21 cellular contexts compared by ENCODE assay signal in genomic region chr9:110276827-110277226, GRCh38.
"Had no signal": no experiment of that assay in that cellular context is flagged by ENCODE, and none has a peak within 500 bp of the region (broad histone marks: within the 10 kb centered on the region; RNA-seq: fewer than 3 reads in every experiment).

No MANE protein-coding gene starts in this region.

- H3K4me3 ChIP-seq: colonic mucosa, heart right ventricle, pancreas, smooth muscle cell had no signal

- H3K27ac Mint-ChIP-seq: progenitor cell of endocrine pancreas had no signal

- FAIRE-seq: endothelial cell of umbilical vein, frontal cortex, islet of Langerhans, pancreas, urothelium cell line had no signal

- H3K9me3 ChIP-seq: colonic mucosa, heart right ventricle, pancreas had no signal

- H3K27me3 ChIP-seq: colonic mucosa, heart right ventricle, pancreas had no signal

- H3K36me3 ChIP-seq: colonic mucosa, heart right ventricle, pancreas had no signal

- H3K36me3 Mint-ChIP-seq: naive thymus-derived CD4-positive, alpha-beta T cell had no signal

- H3K4me3 Mint-ChIP-seq: neural crest cell had no signal

- H3K4me1 Mint-ChIP-seq: neural crest cell had no signal

- ATAC-seq: naive thymus-derived CD4-positive, alpha-beta T cell; pancreas; right cardiac atrium had no signal

- H3K27ac ChIP-seq: colonic mucosa, heart right ventricle, pancreas had no signal

- DNase-seq: colonic mucosa; dermis blood vessel endothelial cell; erythroblast; heart right ventricle; hypothalamus; kidney glomerular epithelial cell; mammary epithelial cell; naive thymus-derived CD4-positive, alpha-beta T cell; nucleus accumbens; pancreas; right cardiac atrium; stimulated activated CD4-positive, alpha-beta T cell treated with anti-CD3 and anti-CD28 coated beads, Interleukin-2, amount 100 ng/mL, for 48 hours; stimulated activated naive CD4-positive, alpha-beta T cell treated with Interleukin-2 at 50 U/mL for 16 hours; trophoblast cell had no signal

- H3K27me3 Mint-ChIP-seq: progenitor cell of endocrine pancreas had no signal

- H3K4me1 ChIP-seq: colonic mucosa, pancreas had no signal

- H3K9me3 Mint-ChIP-seq: naive thymus-derived CD4-positive, alpha-beta T cell; neural crest cell had no signal
